Comparison of ENCODE assay signal across 1 cellular context in the genomic region with DNA sequence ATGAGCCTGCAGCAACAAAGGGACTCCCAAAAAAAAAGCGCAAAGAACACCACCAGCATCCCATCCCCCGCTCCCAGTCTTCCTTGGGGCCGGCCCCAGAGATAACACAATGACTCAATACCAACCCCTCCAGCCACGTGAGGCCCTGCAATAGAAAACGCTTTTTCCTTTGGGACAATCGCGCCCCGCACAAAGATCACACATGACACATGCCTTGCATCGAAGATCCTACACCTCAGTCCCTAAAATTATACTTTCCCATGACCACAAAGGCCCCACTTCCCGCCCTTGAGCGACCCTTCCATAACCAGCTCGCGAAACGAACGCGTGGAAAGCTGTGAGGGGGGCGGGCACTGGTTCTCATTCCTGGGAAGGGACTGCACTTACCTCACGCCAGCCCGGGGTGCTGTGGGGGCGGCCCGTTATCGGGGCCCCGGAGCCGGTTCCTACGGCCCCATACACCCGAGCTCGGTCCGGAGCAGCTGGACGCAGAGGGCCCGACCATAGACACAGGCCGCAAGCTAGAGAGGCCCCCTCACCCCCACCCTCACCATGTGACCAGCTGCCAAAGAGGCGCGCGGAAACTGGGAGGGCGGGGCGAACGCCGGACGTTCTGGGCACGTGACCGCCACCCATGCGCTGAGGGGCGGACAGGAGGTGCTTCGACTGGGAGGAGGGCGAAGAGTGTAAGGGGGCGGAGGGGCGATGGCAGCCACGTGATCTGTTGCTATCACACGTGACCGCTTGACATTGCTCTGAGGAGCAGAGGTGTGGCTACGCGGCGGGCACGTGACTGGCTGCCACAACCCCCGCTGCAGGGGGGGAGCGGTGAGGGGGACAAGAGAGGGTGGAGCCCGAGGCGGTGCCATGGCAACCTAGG.
TF ChIP-seq lines count a peak whose summit lies in the region.

CDK4 (minus strand) TSS at position 523 of the 880 bp plus-strand sequence. CDS start 593 bp downstream, outside the sequence.

TF ChIP-seq in WTC11, 78 proteins besides CTCF, POLR2A, EP300 and RAD21 (continued from another document and continues in another):
- TF ChIP-seq, protein P1, sequence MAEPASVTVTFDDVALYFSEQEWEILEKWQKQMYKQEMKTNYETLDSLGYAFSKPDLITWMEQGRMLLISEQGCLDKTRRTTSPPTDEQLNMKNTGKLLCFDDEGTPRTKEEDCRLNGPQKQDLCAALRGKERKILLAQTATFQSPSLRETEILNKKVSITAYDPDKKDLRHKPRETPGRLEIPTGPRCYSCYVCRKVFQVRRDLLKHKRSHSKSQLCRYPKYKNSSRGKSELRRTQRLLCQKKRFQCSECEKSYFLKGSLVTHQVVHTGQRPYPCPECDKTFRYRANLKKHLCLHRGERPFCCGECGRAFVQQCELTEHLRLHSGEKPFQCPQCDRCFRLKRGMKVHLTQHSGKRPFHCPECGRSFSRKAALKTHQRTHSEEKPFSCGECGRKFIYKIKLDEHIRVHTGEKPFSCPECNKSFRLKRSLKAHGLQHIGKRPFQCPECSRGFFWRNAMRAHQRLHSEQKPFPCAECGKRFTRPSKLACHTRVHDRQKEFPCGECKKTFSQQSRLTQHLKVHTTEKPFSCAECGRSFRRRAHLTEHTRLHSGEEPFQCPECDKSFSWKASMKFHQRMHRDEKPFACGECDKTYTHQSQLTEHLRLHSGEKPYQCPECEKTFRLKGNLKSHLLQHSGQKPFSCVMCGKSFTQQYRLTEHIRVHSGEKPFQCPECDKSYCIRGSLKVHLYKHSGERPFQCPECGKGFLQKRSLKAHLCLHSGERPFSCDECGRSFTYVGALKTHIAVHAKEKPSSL (CRISPR knock-in tag; conservative IDR thresholded peaks at IDR 0.05): no peak
- TF ChIP-seq, protein P2, sequence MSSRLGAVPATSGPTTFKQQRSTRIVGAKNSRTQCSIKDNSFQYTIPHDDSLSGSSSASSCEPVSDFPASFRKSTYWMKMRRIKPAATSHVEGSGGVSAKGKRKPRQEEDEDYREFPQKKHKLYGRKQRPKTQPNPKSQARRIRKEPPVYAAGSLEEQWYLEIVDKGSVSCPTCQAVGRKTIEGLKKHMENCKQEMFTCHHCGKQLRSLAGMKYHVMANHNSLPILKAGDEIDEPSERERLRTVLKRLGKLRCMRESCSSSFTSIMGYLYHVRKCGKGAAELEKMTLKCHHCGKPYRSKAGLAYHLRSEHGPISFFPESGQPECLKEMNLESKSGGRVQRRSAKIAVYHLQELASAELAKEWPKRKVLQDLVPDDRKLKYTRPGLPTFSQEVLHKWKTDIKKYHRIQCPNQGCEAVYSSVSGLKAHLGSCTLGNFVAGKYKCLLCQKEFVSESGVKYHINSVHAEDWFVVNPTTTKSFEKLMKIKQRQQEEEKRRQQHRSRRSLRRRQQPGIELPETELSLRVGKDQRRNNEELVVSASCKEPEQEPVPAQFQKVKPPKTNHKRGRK (CRISPR knock-in tag; IDR thresholded peaks at IDR 0.05; ENCODE audit: borderline replicate concordance): no peak
- TF ChIP-seq MLX (CRISPR knock-in tag; IDR thresholded peaks at IDR 0.05) (no peak; the same call in 1 of the 2 replicates), ZNF396 (CRISPR knock-in tag; IDR thresholded peaks at IDR 0.05; ENCODE audit: borderline replicate concordance) (no peak), CREB1 (CRISPR knock-in tag; IDR thresholded peaks at IDR 0.05) (0 out of 2 replicates have a peak, but pooled peaks have one; percentile 41), CBFB (CRISPR knock-in tag; IDR thresholded peaks at IDR 0.05; ENCODE audit: low read depth) (no peak), E2F4 (CRISPR knock-in tag; IDR thresholded peaks at IDR 0.05; ENCODE audit: borderline replicate concordance, low read depth) (no peak; the same call in 1 of the 2 replicates), STAT6 (CRISPR knock-in tag; conservative IDR thresholded peaks at IDR 0.05; ENCODE audit: low read depth) (no peak), KAT7 (CRISPR knock-in tag; IDR thresholded peaks at IDR 0.05; ENCODE audit: borderline replicate concordance) (no peak; the same call in 1 of the 2 replicates), ESRRA (CRISPR knock-in tag; IDR thresholded peaks at IDR 0.05; ENCODE audit: borderline replicate concordance) (no peak), FOXP1 (CRISPR knock-in tag; IDR thresholded peaks at IDR 0.05; ENCODE audit: borderline replicate concordance) (peak; percentile 84; the same call in 1 of the 2 replicates), ZBTB21 (CRISPR knock-in tag; IDR thresholded peaks at IDR 0.05; ENCODE audit: borderline replicate concordance) (peak; percentile 90), SOX15 (CRISPR knock-in tag; IDR thresholded peaks at IDR 0.05) (no peak), CREM (CRISPR knock-in tag; IDR thresholded peaks at IDR 0.05) (peak; percentile 86; the same call in 1 of the 2 replicates), ZNF423 (CRISPR knock-in tag; IDR thresholded peaks at IDR 0.05) (no peak), ZNF671 (CRISPR knock-in tag; IDR thresholded peaks at IDR 0.05) (no peak), TEAD1 (CRISPR knock-in tag; IDR thresholded peaks at IDR 0.05) (peak; percentile 89), NR3C1 (CRISPR knock-in tag; conservative IDR thresholded peaks at IDR 0.05; ENCODE audit: low read depth) (no peak), TEAD4 (CRISPR knock-in tag; IDR thresholded peaks at IDR 0.05) (no peak), NFYB (CRISPR knock-in tag; conservative IDR thresholded peaks at IDR 0.05; ENCODE audit: low read depth) (no peak), MXD4 (CRISPR knock-in tag; IDR thresholded peaks at IDR 0.05; ENCODE audit: borderline replicate concordance) (no peak), SMAD4 (CRISPR knock-in tag; IDR thresholded peaks at IDR 0.05) (no peak), ATF1 (CRISPR knock-in tag; IDR thresholded peaks at IDR 0.05) (no peak), ZNF232 (CRISPR knock-in tag; IDR thresholded peaks at IDR 0.05) (no peak), ZSCAN18 (CRISPR knock-in tag; IDR thresholded peaks at IDR 0.05) (no peak), JUN (CRISPR knock-in tag; IDR thresholded peaks at IDR 0.05) (peak; percentile 68; the same call in 1 of the 2 replicates), JAZF1 (CRISPR knock-in tag; IDR thresholded peaks at IDR 0.05) (no peak), RELA (CRISPR knock-in tag; IDR thresholded peaks at IDR 0.05; ENCODE audit: borderline replicate concordance) (no peak), ETV6 (CRISPR knock-in tag; IDR thresholded peaks at IDR 0.05) (peak; percentile 93; the same call in 1 of the 2 replicates), TCF7 (CRISPR knock-in tag; IDR thresholded peaks at IDR 0.05; ENCODE audit: low read depth) (no peak)
- TF ChIP-seq, protein P3, sequence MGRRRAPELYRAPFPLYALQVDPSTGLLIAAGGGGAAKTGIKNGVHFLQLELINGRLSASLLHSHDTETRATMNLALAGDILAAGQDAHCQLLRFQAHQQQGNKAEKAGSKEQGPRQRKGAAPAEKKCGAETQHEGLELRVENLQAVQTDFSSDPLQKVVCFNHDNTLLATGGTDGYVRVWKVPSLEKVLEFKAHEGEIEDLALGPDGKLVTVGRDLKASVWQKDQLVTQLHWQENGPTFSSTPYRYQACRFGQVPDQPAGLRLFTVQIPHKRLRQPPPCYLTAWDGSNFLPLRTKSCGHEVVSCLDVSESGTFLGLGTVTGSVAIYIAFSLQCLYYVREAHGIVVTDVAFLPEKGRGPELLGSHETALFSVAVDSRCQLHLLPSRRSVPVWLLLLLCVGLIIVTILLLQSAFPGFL (CRISPR knock-in tag; IDR thresholded peaks at IDR 0.05; ENCODE audit: borderline replicate concordance): no peak
- TF ChIP-seq, protein P4, sequence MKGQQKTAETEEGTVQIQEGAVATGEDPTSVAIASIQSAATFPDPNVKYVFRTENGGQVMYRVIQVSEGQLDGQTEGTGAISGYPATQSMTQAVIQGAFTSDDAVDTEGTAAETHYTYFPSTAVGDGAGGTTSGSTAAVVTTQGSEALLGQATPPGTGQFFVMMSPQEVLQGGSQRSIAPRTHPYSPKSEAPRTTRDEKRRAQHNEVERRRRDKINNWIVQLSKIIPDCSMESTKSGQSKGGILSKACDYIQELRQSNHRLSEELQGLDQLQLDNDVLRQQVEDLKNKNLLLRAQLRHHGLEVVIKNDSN (CRISPR knock-in tag; IDR thresholded peaks at IDR 0.05): peak; percentile 100
- TF ChIP-seq, protein P5, sequence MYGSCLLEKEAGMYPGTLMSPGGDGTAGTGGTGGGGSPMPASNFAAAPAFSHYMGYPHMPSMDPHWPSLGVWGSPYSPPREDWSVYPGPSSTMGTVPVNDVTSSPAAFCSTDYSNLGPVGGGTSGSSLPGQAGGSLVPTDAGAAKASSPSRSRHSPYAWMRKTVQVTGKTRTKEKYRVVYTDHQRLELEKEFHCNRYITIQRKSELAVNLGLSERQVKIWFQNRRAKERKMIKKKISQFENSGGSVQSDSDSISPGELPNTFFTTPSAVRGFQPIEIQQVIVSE (CRISPR knock-in tag; IDR thresholded peaks at IDR 0.05; ENCODE audit: borderline replicate concordance): no peak; the same call in 1 of the 2 replicates
- TF ChIP-seq, protein P6, sequence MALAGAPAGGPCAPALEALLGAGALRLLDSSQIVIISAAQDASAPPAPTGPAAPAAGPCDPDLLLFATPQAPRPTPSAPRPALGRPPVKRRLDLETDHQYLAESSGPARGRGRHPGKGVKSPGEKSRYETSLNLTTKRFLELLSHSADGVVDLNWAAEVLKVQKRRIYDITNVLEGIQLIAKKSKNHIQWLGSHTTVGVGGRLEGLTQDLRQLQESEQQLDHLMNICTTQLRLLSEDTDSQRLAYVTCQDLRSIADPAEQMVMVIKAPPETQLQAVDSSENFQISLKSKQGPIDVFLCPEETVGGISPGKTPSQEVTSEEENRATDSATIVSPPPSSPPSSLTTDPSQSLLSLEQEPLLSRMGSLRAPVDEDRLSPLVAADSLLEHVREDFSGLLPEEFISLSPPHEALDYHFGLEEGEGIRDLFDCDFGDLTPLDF (CRISPR knock-in tag; IDR thresholded peaks at IDR 0.05): no peak
- TF ChIP-seq, protein P7, sequence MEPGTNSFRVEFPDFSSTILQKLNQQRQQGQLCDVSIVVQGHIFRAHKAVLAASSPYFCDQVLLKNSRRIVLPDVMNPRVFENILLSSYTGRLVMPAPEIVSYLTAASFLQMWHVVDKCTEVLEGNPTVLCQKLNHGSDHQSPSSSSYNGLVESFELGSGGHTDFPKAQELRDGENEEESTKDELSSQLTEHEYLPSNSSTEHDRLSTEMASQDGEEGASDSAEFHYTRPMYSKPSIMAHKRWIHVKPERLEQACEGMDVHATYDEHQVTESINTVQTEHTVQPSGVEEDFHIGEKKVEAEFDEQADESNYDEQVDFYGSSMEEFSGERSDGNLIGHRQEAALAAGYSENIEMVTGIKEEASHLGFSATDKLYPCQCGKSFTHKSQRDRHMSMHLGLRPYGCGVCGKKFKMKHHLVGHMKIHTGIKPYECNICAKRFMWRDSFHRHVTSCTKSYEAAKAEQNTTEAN (CRISPR knock-in tag; IDR thresholded peaks at IDR 0.05): peak; percentile 90
- TF ChIP-seq, protein P8, sequence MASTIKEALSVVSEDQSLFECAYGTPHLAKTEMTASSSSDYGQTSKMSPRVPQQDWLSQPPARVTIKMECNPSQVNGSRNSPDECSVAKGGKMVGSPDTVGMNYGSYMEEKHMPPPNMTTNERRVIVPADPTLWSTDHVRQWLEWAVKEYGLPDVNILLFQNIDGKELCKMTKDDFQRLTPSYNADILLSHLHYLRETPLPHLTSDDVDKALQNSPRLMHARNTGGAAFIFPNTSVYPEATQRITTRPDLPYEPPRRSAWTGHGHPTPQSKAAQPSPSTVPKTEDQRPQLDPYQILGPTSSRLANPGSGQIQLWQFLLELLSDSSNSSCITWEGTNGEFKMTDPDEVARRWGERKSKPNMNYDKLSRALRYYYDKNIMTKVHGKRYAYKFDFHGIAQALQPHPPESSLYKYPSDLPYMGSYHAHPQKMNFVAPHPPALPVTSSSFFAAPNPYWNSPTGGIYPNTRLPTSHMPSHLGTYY (CRISPR knock-in tag; IDR thresholded peaks at IDR 0.05): no peak
